Comparison of ENCODE assay signal across 10 cellular contexts in genomic region chrX:130097507-130098201, GRCh38. TPM values are rescaled to one million over a fixed set of nuclear protein-coding genes. Genes with fewer than 3 reads are reported as not detected.
A peak's percentile ranks its signal among the peaks of the same experiment; 100 is the strongest.
DNase-seq lines count a peak whose midpoint lies in the region; FAIRE-seq and TF ChIP-seq lines count a peak whose summit lies in the region.
"Had no signal": no experiment of that assay in that cellular context is flagged by ENCODE, and none has a peak within 500 bp of the region (broad histone marks: within the 10 kb centered on the region; RNA-seq: fewer than 3 reads in every experiment).

No MANE protein-coding gene starts in this region.

- peak overlapping the region; percentile 1 for H3K9ac ChIP-seq in HUES6 (ENCODE audit: low read length)
- H3K9ac ChIP-seq in SK-N-SH: no peak overlapping the region

- H3K4me1 Mint-ChIP-seq in progenitor cell of endocrine pancreas (ENCODE audit: low read depth): peaks cover 4% of the 10 kb centered on the region

- WGBS in SK-N-SH (ENCODE audit: low lambda C conversion rate): 26% methylated on average over 11 of the region's 14 CpGs
- 69 to 75% (median 73%) methylated on average over 14 of the region's 14 CpGs for WGBS in ovary, 3 donors

- TF ChIP-seq CTCF in SK-N-SH (IDR thresholded peaks at IDR 0.05) (no peak), progenitor cell of endocrine pancreas (IDR thresholded peaks at IDR 0.05; ENCODE audit: unreplicated experiment) (no peak), D721Med (IDR thresholded peaks at IDR 0.05; ENCODE audit: insufficient read depth, missing control alignments) (no peak), ovary (IDR thresholded peaks at IDR 0.05) (no peak)

- H3K36me3 Mint-ChIP-seq in progenitor cell of endocrine pancreas (ENCODE audit: insufficient read depth): no peaks in the 10 kb centered on the region

- H3F3A ChIP-seq in SK-N-SH (replicated peaks; ENCODE audit: insufficient read depth): no peaks in the 10 kb centered on the region

- peak in 1 of 2 experiments; percentile 56; a peak in 1 of 4 replicates for TF ChIP-seq EP300 in SK-N-SH (IDR thresholded peaks at IDR 0.05; ENCODE audit: borderline replicate concordance in 1 of 2, low read depth in 1 of 2, low read length in 1 of 2)
- TF ChIP-seq EP300 in ovary (IDR thresholded peaks at IDR 0.05): no peak

- intact Hi-C loops in ovary (cut with DNase I): no loop called here

- no peak for TF ChIP-seq RAD21 in SK-N-SH (IDR thresholded peaks at IDR 0.05; ENCODE audit: low read length)

- POLR2A ChIA-PET in SK-N-SH (lab: Yijun Ruan, JAX): interaction anchor here (0.7 to 1.2 kb wide), 5 partner anchors 37 to 171 kb away, joined by 3 to 4 read pairs (median 3); partner anchors contain the start of genes RAB33A and ZNF280C

- no peak for FAIRE-seq in D721Med (lab: Jason Lieb, UNC)

- CTCF ChIA-PET in SK-N-SH (lab: Yijun Ruan, JAX): interaction anchor here (0.6 to 3.1 kb wide), 10 partner anchors 9 to 140 kb away, joined by 3 to 19 read pairs (median 3); no protein-coding TSS in a partner anchor

- peaks cover 6% of the 10 kb centered on the region; the same call in 1 of the 2 replicates for H4K20me1 ChIP-seq in SK-N-SH (ENCODE audit: insufficient read depth)

- no peak overlapping the region for H3K4me2 ChIP-seq in SK-N-SH

- H3K79me2 ChIP-seq in SK-N-SH (ENCODE audit: insufficient read depth): peaks cover 31% of the 10 kb centered on the region

- H3K4me1 ChIP-seq in HUES6 (ENCODE audit: control insufficient read depth, insufficient read depth, low read length) (peaks cover 25% of the 10 kb centered on the region), SK-N-SH (ENCODE audit: control insufficient read depth in 1 of 2, insufficient read depth in 2 of 2, low read depth in 1 of 2, low read length in 1 of 2) (peaks cover 0 to 13% of the 10 kb centered on the region in 2 experiments; a peak in 1 of 4 replicates), ovary (ENCODE audit: insufficient read depth) (peaks cover 10% of the 10 kb centered on the region)
- H3K4me1 ChIP-seq in effector memory CD4-positive, alpha-beta T cell (ENCODE audit: control insufficient read depth, insufficient read depth, low read length, poor library complexity, severe bottlenecking): peaks cover 52% of the 10 kb centered on the region

- H3K36me3 ChIP-seq in HUES6 (ENCODE audit: control insufficient read depth, insufficient read depth, low read length) (no peaks in the 10 kb centered on the region), SK-N-SH (replicated peaks in 1 of 2; ENCODE audit: control insufficient read depth in 1 of 2, insufficient read depth in 2 of 2, low read length in 1 of 2) (no peaks in the 10 kb centered on the region), ovary (no peaks in the 10 kb centered on the region)
- H3K36me3 ChIP-seq in effector memory CD4-positive, alpha-beta T cell (ENCODE audit: control insufficient read depth, insufficient read depth, low read length): no peaks in the 10 kb centered on the region
- H3K36me3 ChIP-seq: gastrocnemius medialis had no signal

- H3K4me3 ChIP-seq in HUES6 (ENCODE audit: low read depth, low read length) (no peak overlapping the region), SK-N-SH (ENCODE audit: low read depth in 2 of 2, low read length in 1 of 2) (no peak overlapping the region), ovary (no peak overlapping the region)
- H3K4me3 ChIP-seq in effector memory CD4-positive, alpha-beta T cell (ENCODE audit: insufficient read depth, low read depth, low read length, poor library complexity, severe bottlenecking): peak overlapping the region; percentile 12
- H3K4me3 ChIP-seq: gastrocnemius medialis had no signal

- no peaks in the 10 kb centered on the region for H3K27me3 Mint-ChIP-seq in progenitor cell of endocrine pancreas

- no peak overlapping the region for H3K4me3 Mint-ChIP-seq in progenitor cell of endocrine pancreas (ENCODE audit: low read depth)

- DNase-seq in SK-N-SH: peak; percentile 88
- peak; percentile 37 to 49 (median 42) for DNase-seq in effector memory CD4-positive, alpha-beta T cell
- DNase-seq in progenitor cell of endocrine pancreas (ENCODE audit: low spot score, unreplicated experiment): no peak
- no peak for DNase-seq in D721Med (ENCODE audit: insufficient read length, low spot score)
- no peak for DNase-seq in C1 segment of cervical spinal cord (lab: John Stamatoyannopoulos, UW)
- no peak for DNase-seq in ovary
- DNase-seq: activated CD8-positive, alpha-beta memory T cell treated with anti-CD3 and anti-CD28 coated beads, Interleukin-2, amount 50 U/mL, for 4 hours; gastrocnemius medialis; NCI-H1694 had no signal

- peak overlapping the region; percentile 36 for H3K27ac Mint-ChIP-seq in progenitor cell of endocrine pancreas

- TF ChIP-seq POLR2A in ovary (IDR thresholded peaks at IDR 0.05): no peak

- no peaks in the 10 kb centered on the region for H3K9me3 ChIP-seq in HUES6 (ENCODE audit: control insufficient read depth, insufficient read depth, low read depth, low read length)
- no peaks in the 10 kb centered on the region for H3K9me3 ChIP-seq in SK-N-SH
- no peaks in the 10 kb centered on the region for H3K9me3 ChIP-seq in effector memory CD4-positive, alpha-beta T cell (ENCODE audit: control insufficient read depth, low read length)
- no peaks in the 10 kb centered on the region for H3K9me3 ChIP-seq in ovary
- H3K9me3 ChIP-seq: gastrocnemius medialis had no signal

- peaks cover 4% of the 10 kb centered on the region for H3K9me3 Mint-ChIP-seq in progenitor cell of endocrine pancreas (ENCODE audit: low read depth)

- no peaks in the 10 kb centered on the region for H3K9me2 ChIP-seq in SK-N-SH

- H3K27ac ChIP-seq in HUES6 (ENCODE audit: low read depth, low read length) (no peak overlapping the region), SK-N-SH (ENCODE audit: low read depth in 2 of 2, low read length in 1 of 2) (peak overlapping the region in 1 of 2 experiments; percentile 73; a peak in 2 of 4 replicates), ovary (no peak overlapping the region)
- peak overlapping the region; percentile 66 for H3K27ac ChIP-seq in effector memory CD4-positive, alpha-beta T cell (ENCODE audit: insufficient read depth, low read length, poor library complexity, severe bottlenecking)

- no peaks in the 10 kb centered on the region for H3K27me3 ChIP-seq in HUES6 (ENCODE audit: control insufficient read depth, insufficient read depth, low read length)
- no peaks in the 10 kb centered on the region; the same call in 1 of the 2 replicates for H3K27me3 ChIP-seq in SK-N-SH (ENCODE audit: insufficient read depth)
- no peaks in the 10 kb centered on the region for H3K27me3 ChIP-seq in effector memory CD4-positive, alpha-beta T cell (replicated peaks; ENCODE audit: control insufficient read depth, insufficient read depth, low read length, poor library complexity, severe bottlenecking)
- no peaks in the 10 kb centered on the region for H3K27me3 ChIP-seq in ovary
- H3K27me3 ChIP-seq: gastrocnemius medialis had no signal

- H2AFZ ChIP-seq in SK-N-SH (ENCODE audit: low read depth): no peak overlapping the region

TF ChIP-seq in SK-N-SH, 30 proteins besides CTCF, POLR2A, EP300 and RAD21 (continues in another document):
- no peak for TF ChIP-seq NRF1 (IDR thresholded peaks at IDR 0.05; ENCODE audit: low read depth, low read length)
- TF ChIP-seq TAF1 (IDR thresholded peaks at IDR 0.05; ENCODE audit: borderline replicate concordance, low read depth, low read length): no peak
- TF ChIP-seq, protein P1, sequence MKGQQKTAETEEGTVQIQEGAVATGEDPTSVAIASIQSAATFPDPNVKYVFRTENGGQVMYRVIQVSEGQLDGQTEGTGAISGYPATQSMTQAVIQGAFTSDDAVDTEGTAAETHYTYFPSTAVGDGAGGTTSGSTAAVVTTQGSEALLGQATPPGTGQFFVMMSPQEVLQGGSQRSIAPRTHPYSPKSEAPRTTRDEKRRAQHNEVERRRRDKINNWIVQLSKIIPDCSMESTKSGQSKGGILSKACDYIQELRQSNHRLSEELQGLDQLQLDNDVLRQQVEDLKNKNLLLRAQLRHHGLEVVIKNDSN (IDR thresholded peaks at IDR 0.05; ENCODE audit: borderline replicate concordance, low read depth): no peak
- TF ChIP-seq FOXJ3 (CRISPR knock-in tag; IDR thresholded peaks at IDR 0.05): peak; percentile 94; the same call in 1 of the 2 replicates
- no peak for TF ChIP-seq RFX5 (IDR thresholded peaks at IDR 0.05; ENCODE audit: low read length)
- TF ChIP-seq FOSL2 (IDR thresholded peaks at IDR 0.05; ENCODE audit: borderline replicate concordance, low read depth): no peak
- no peak for TF ChIP-seq SIN3A (IDR thresholded peaks at IDR 0.05; ENCODE audit: borderline replicate concordance, low read depth, low read length)
- TF ChIP-seq JUND (IDR thresholded peaks at IDR 0.05): no peak
- TF ChIP-seq RXRA (IDR thresholded peaks at IDR 0.05; ENCODE audit: borderline replicate concordance, low read depth): no peak
- TF ChIP-seq MEF2A (IDR thresholded peaks at IDR 0.05; ENCODE audit: borderline replicate concordance, low read depth): no peak
- TF ChIP-seq, protein P2, sequence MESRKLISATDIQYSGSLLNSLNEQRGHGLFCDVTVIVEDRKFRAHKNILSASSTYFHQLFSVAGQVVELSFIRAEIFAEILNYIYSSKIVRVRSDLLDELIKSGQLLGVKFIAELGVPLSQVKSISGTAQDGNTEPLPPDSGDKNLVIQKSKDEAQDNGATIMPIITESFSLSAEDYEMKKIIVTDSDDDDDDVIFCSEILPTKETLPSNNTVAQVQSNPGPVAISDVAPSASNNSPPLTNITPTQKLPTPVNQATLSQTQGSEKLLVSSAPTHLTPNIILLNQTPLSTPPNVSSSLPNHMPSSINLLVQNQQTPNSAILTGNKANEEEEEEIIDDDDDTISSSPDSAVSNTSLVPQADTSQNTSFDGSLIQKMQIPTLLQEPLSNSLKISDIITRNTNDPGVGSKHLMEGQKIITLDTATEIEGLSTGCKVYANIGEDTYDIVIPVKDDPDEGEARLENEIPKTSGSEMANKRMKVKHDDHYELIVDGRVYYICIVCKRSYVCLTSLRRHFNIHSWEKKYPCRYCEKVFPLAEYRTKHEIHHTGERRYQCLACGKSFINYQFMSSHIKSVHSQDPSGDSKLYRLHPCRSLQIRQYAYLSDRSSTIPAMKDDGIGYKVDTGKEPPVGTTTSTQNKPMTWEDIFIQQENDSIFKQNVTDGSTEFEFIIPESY (IDR thresholded peaks at IDR 0.05; ENCODE audit: borderline replicate concordance, low read depth): no peak

RNA-seq across cellular contexts. Expression of gene ELF4, which starts 12.6 kb away (rescaled TPM):
- polyA plus RNA-seq in SK-N-SH (2012; rRNA removed) (7.7 and 9.6 TPM in 2 replicates), ovary (10 to 100 TPM; 13.0 to 25.6 TPM)
- polyA plus RNA-seq in SK-N-SH (2012; cell fraction: cytosol; rRNA removed): 7.3 and 8.9 TPM in 2 replicates
- polyA plus RNA-seq in SK-N-SH (2012; cell fraction: nucleus; rRNA removed): 8.2 and 9.4 TPM in 2 replicates
- total RNA-seq in progenitor cell of endocrine pancreas (4.8 and 6.2 TPM in 2 replicates), ovary (10 to 100 TPM in 6 of 7 donors, 1 to 10 TPM in 1; 9.3 to 24.2 (median 20.2) TPM)

Comparison
In these comparisons a context has a peak if more than half of its experiments do, and no peak if none do; other contexts are left out.
1. DNase-seq: peak in SK-N-SH (single experiment) and effector memory CD4-positive, alpha-beta T cell (3 of 3); none in progenitor cell of endocrine pancreas (single experiment), D721Med (single experiment), C1 segment of cervical spinal cord (0 of 14) and ovary (0 of 5).